ENCODE assay signal across 22 cellular contexts in the genomic region with DNA sequence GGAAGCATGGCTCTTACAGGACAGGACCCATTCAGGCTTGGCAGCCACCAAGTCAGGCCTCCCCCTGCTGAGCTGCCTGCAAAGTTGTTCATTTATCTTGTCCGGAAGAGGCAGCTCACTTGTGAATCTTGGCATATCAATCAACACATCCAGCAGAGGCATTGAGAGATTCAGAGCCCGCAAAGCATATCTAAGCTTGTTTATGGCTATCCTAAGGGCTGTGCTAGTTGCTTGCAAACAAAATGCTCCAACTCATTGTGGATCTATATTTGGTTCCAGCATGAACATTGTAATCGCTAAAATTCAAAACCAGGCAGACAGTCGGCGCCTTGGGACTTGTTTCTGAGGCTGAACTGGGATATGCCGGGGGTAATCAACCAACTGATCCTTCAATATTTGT.
A peak's percentile ranks its signal among the peaks of the same experiment; 100 is the strongest.
DNase-seq lines count a peak whose midpoint lies in the region; ATAC-seq, FAIRE-seq and TF ChIP-seq lines count a peak whose summit lies in the region.
"Had no signal": no experiment of that assay in that cellular context is flagged by ENCODE, and none has a peak within 500 bp of the region (broad histone marks: within the 10 kb centered on the region; RNA-seq: fewer than 3 reads in every experiment).

No MANE protein-coding gene starts in this region.

- H2BK15ac ChIP-seq in IMR-90 (ENCODE audit: low read depth, low read length) (peak overlapping the region; percentile 100; the same call in 2 of the 3 replicates), mesenchymal stem cell (ENCODE audit: low read depth, poor library complexity, severe bottlenecking) (peak overlapping the region; percentile 0)

- no peak for DNase-seq in IMR-90
- no peak for DNase-seq in K562 (ENCODE audit: extremely low read depth in 1 of 4, low spot score in 3 of 4)
- DNase-seq in left ventricle myocardium inferior: no peak
- no peak for DNase-seq in mesenchymal stem cell
- no peak for DNase-seq in midbrain (lab: John Stamatoyannopoulos, UW)
- no peak for DNase-seq in omental fat pad (ENCODE audit: low spot score)
- no peak for DNase-seq in H4 (ENCODE audit: low spot score)
- DNase-seq: ACHN; BE2C; C1 segment of cervical spinal cord; CD4-positive, CD25-positive, alpha-beta regulatory T cell; CD8-positive, alpha-beta memory T cell; COR-L47; DMS 273 treated with DMSO at 0.1 percent for 48 hours; DMS53; DND-41; EL had no signal

- H3K9ac ChIP-seq in IMR-90 (ENCODE audit: low read depth, low read length): no peak overlapping the region
- H3K9ac ChIP-seq in K562 (ENCODE audit: insufficient read depth in 1 of 2, low read depth in 2 of 2, low read length in 2 of 2): no peak overlapping the region
- no peak overlapping the region for H3K9ac ChIP-seq in mesenchymal stem cell (ENCODE audit: low read length)

- H3K23ac ChIP-seq in IMR-90 (ENCODE audit: low read depth, low read length) (no peak overlapping the region), mesenchymal stem cell (ENCODE audit: low read length in 2 of 2) (no peak overlapping the region)

- H3K9me1 ChIP-seq in IMR-90 (ENCODE audit: insufficient read depth, low read length): peaks cover 23% of the 10 kb centered on the region
- H3K9me1 ChIP-seq in K562 (ENCODE audit: control insufficient read depth, insufficient read depth, low read length): no peaks in the 10 kb centered on the region

- no peak overlapping the region for H3K56ac ChIP-seq in IMR-90 (ENCODE audit: extremely low read depth, insufficient read depth, low read length)

- H4K5ac ChIP-seq in IMR-90 (ENCODE audit: low read depth, low read length): no peak overlapping the region; the same call in 1 of the 2 replicates

- H2AK5ac ChIP-seq in IMR-90 (ENCODE audit: low read depth, low read length) (peak overlapping the region; percentile 98), mesenchymal stem cell (ENCODE audit: low read length, severe bottlenecking) (no peak overlapping the region)

- H3K4ac ChIP-seq in IMR-90 (ENCODE audit: low read depth, low read length) (peak overlapping the region; percentile 90), mesenchymal stem cell (ENCODE audit: low read depth in 1 of 2, low read length in 2 of 2) (no peak overlapping the region)

- H2BK20ac ChIP-seq in IMR-90 (ENCODE audit: low read depth, low read length): peak overlapping the region; percentile 92

- dilution Hi-C loops in IMR-90 (cut with HindIII; ENCODE audit: low sequenced_read_pairs, unreplicated experiment): no loop called here

- TF ChIP-seq POLR2A in IMR-90 (IDR thresholded peaks at IDR 0.05; ENCODE audit: low read depth, low read length) (no peak), K562 (conservative IDR thresholded peaks at IDR 0.05) (no peak)

- H3K18ac ChIP-seq in IMR-90 (ENCODE audit: low read depth, low read length) (no peak overlapping the region; the same call in 1 of the 2 replicates), mesenchymal stem cell (ENCODE audit: low read depth in 1 of 2, low read length in 2 of 2) (no peak overlapping the region)

- peak overlapping the region; percentile 95 for H2BK120ac ChIP-seq in IMR-90 (ENCODE audit: low read depth, low read length)
- no peak overlapping the region for H2BK120ac ChIP-seq in mesenchymal stem cell (ENCODE audit: low read depth, low read length)

- no peaks in the 10 kb centered on the region for H3K36me3 ChIP-seq in IMR-90 (ENCODE audit: control insufficient read depth, insufficient read depth, low read length)
- H3K36me3 ChIP-seq in K562 (ENCODE audit: control insufficient read depth, insufficient read depth, low read length): no peaks in the 10 kb centered on the region
- H3K36me3 ChIP-seq in left ventricle myocardium inferior: no peaks in the 10 kb centered on the region
- H3K36me3 ChIP-seq in mesenchymal stem cell (ENCODE audit: control insufficient read depth in 1 of 2, insufficient read depth in 2 of 2, low read depth in 1 of 2, low read length in 2 of 2): no peaks in the 10 kb centered on the region
- H3K36me3 ChIP-seq: BE2C, HAP-1 had no signal

- ATAC-seq in IMR-90 (ENCODE audit: low read depth): no peak
- ATAC-seq in K562: no peak; the same call in 2 of the 3 replicates
- ATAC-seq in omental fat pad (ENCODE audit: low FRiP score): no peak
- ATAC-seq: GM12878, HepG2 had no signal

- H4K8ac ChIP-seq in IMR-90 (ENCODE audit: low read depth in 2 of 2, low read length in 2 of 2): peak overlapping the region; percentile 46 to 86; a peak in 2 of 4 replicates
- no peak overlapping the region for H4K8ac ChIP-seq in mesenchymal stem cell (ENCODE audit: low read length)

- no peak for FAIRE-seq in K562 (lab: Jason Lieb, UNC)
- FAIRE-seq: A204.1, GM12878, H1, HepG2 had no signal

- H2AFZ ChIP-seq in IMR-90 (replicated peaks; ENCODE audit: low read length, poor library complexity) (peak overlapping the region; percentile 69), K562 (ENCODE audit: low read depth, low read length) (no peak overlapping the region), mesenchymal stem cell (ENCODE audit: low read depth, low read length) (no peak overlapping the region)

- POLR2A ChIA-PET in IMR-90 (lab: Charles Lee; ENCODE audit: unreplicated experiment): no interaction called here
- POLR2A ChIA-PET in K562 (lab: Yijun Ruan, JAX): interaction anchor here (1.2 kb wide), 1 partner anchor 16 kb away, joined by 8 read pairs; no protein-coding TSS in a partner anchor

- in situ Hi-C loops in IMR-90 (cut with MboI; ENCODE audit: low sequenced_read_pairs) (no loop called here), K562 (cut with MboI) (no loop called here)

- TF ChIP-seq CTCF in IMR-90 (conservative IDR thresholded peaks at IDR 0.05; ENCODE audit: low read depth, low read length) (no peak), K562 (IDR thresholded peaks at IDR 0.05 in 2 of 3, conservative IDR thresholded peaks at IDR 0.05 in 1 of 3; ENCODE audit: insufficient read depth in 2 of 3, low read depth in 1 of 3, low read length in 3 of 3) (no peak), left ventricle myocardium inferior (IDR thresholded peaks at IDR 0.05; ENCODE audit: borderline replicate concordance) (no peak), omental fat pad (IDR thresholded peaks at IDR 0.05) (no peak)

- H4K20me1 ChIP-seq in IMR-90 (ENCODE audit: insufficient read depth, low read length) (no peaks in the 10 kb centered on the region), K562 (replicated peaks; ENCODE audit: control insufficient read depth, insufficient read depth, low read length) (0 out of 2 replicates have a peak, but pooled peaks cover 5% of the 10 kb centered on the region)

- H3K4me3 ChIP-seq in IMR-90 (ENCODE audit: insufficient read depth, low read depth, low read length) (no peak overlapping the region), K562 (no peak overlapping the region), left ventricle myocardium inferior (no peak overlapping the region), mesenchymal stem cell (ENCODE audit: insufficient read depth in 1 of 2, low read depth in 1 of 2, low read length in 2 of 2) (no peak overlapping the region)
- H3K4me3 ChIP-seq: GM12878, HAP-1 had no signal

- peak overlapping the region in 1 of 2 experiments; percentile 8 for H2BK12ac ChIP-seq in mesenchymal stem cell (ENCODE audit: low read length in 2 of 2)

- H3K27ac ChIP-seq in IMR-90 (ENCODE audit: insufficient read depth, low read length) (no peak overlapping the region; the same call in 1 of the 2 replicates), K562 (ENCODE audit: extremely low read depth, low read depth, low read length) (no peak overlapping the region), left ventricle myocardium inferior (replicated peaks) (peak overlapping the region; percentile 47), mesenchymal stem cell (ENCODE audit: low read length, poor library complexity, severe bottlenecking) (no peak overlapping the region)

- peaks cover 25% of the 10 kb centered on the region for H3K4me1 ChIP-seq in IMR-90 (ENCODE audit: control insufficient read depth, insufficient read depth, low read length)
- peaks cover 0 to 5% of the 10 kb centered on the region in 2 experiments; a peak in 2 of 5 replicates for H3K4me1 ChIP-seq in K562 (replicated peaks in 1 of 2; ENCODE audit: control insufficient read depth in 2 of 2, insufficient read depth in 2 of 2, low read length in 2 of 2)
- peaks cover 44% of the 10 kb centered on the region for H3K4me1 ChIP-seq in left ventricle myocardium inferior
- peaks cover 12% of the 10 kb centered on the region for H3K4me1 ChIP-seq in mesenchymal stem cell (ENCODE audit: control insufficient read depth, insufficient read depth, low read depth, low read length)
- H3K4me1 ChIP-seq: BE2C, HAP-1 had no signal

- peak overlapping the region; percentile 89 for H2BK5ac ChIP-seq in IMR-90 (ENCODE audit: low read depth, low read length, poor library complexity, severe bottlenecking)
- H2BK5ac ChIP-seq in mesenchymal stem cell (ENCODE audit: low read depth, low read length, poor library complexity, severe bottlenecking): no peak overlapping the region

- TF ChIP-seq EP300 in K562 (IDR thresholded peaks at IDR 0.05; ENCODE audit: low read length): no peak

- peaks cover 0 to 3% of the 10 kb centered on the region in 2 experiments; a peak in 1 of 4 replicates for H3K79me1 ChIP-seq in IMR-90 (ENCODE audit: low read depth in 1 of 2, low read length in 2 of 2)
- no peaks in the 10 kb centered on the region for H3K79me1 ChIP-seq in mesenchymal stem cell (replicated peaks; ENCODE audit: low read length, poor library complexity, severe bottlenecking)

- H3K14ac ChIP-seq in IMR-90 (replicated peaks; ENCODE audit: low read depth, low read length): peak overlapping the region; percentile 69; the same call in 1 of the 2 replicates
- no peak overlapping the region for H3K14ac ChIP-seq in mesenchymal stem cell (ENCODE audit: low read length in 2 of 2)

- H2AK9ac ChIP-seq in IMR-90 (replicated peaks; ENCODE audit: low read depth, low read length, poor library complexity): peak overlapping the region; percentile 31

- H4K91ac ChIP-seq in IMR-90 (ENCODE audit: insufficient read depth, low read depth, low read length) (peak overlapping the region; percentile 98), mesenchymal stem cell (ENCODE audit: low read length) (peak overlapping the region; percentile 6)

- H3K4me2 ChIP-seq in IMR-90 (ENCODE audit: low read depth, low read length) (no peak overlapping the region), K562 (ENCODE audit: insufficient read depth, low read length) (no peak overlapping the region), mesenchymal stem cell (ENCODE audit: low read length, poor library complexity, severe bottlenecking) (no peak overlapping the region)

- H3K79me2 ChIP-seq in K562 (ENCODE audit: control insufficient read depth, insufficient read depth, low read length): no peaks in the 10 kb centered on the region

- no TSS peak for BruUV-seq in IMR-90 (replicated peaks; lab: Mats Ljungman, UMichigan)
- no TSS peak for BruUV-seq in K562 (replicated peaks; lab: Mats Ljungman, UMichigan)

- H3K9me3 ChIP-seq in IMR-90 (ENCODE audit: control insufficient read depth, insufficient read depth, low read length) (no peaks in the 10 kb centered on the region), K562 (replicated peaks; ENCODE audit: control insufficient read depth, insufficient read depth, low read depth, low read length) (no peaks in the 10 kb centered on the region), left ventricle myocardium inferior (replicated peaks) (no peaks in the 10 kb centered on the region), mesenchymal stem cell (ENCODE audit: control insufficient read depth, low read length) (no peaks in the 10 kb centered on the region)
- H3K9me3 ChIP-seq: BE2C, HAP-1 had no signal

- CTCF ChIA-PET in IMR-90 (lab: Yijun Ruan, JAX) (interaction anchor here (0.6 kb wide), 1 partner anchor 223 kb away, joined by 3 read pairs; no protein-coding TSS in a partner anchor), K562 (lab: Yijun Ruan, JAX; ENCODE audit: low intra/inter-chr PET ratio) (no interaction called here)

- 100% methylated on average over 1 of the region's 6 CpGs; no CpG with 5 or more reads in 1 of the 2 experiments for WGBS in IMR-90 (ENCODE audit: extremely low coverage in 2 of 2, insufficient read length in 1 of 2), 2 experiments
- WGBS in K562 (ENCODE audit: insufficient coverage, low coverage, missing lambda C conversion rate): 3% methylated on average over 6 of the region's 6 CpGs
- WGBS in mesenchymal stem cell: 98% methylated on average over 6 of the region's 6 CpGs

- H3K27me3 ChIP-seq in IMR-90 (ENCODE audit: control insufficient read depth, insufficient read depth, low read length) (no peaks in the 10 kb centered on the region), K562 (ENCODE audit: control insufficient read depth in 2 of 2, insufficient read depth in 2 of 2, low read length in 2 of 2) (peaks cover 16 to 30% of the 10 kb centered on the region in 2 experiments; a peak in 4 of 5 replicates), left ventricle myocardium inferior (ENCODE audit: low read depth) (no peaks in the 10 kb centered on the region), mesenchymal stem cell (ENCODE audit: control insufficient read depth in 1 of 2, insufficient read depth in 1 of 2, low read length in 2 of 2) (no peaks in the 10 kb centered on the region)
- H3K27me3 ChIP-seq: BE2C had no signal

- intact Hi-C loops in IMR-90 (cut with micrococcal nuclease) (no loop called here), K562 (cut with micrococcal nuclease) (no loop called here), left ventricle myocardium inferior (cut with micrococcal nuclease) (no loop called here)

- no peak for TF ChIP-seq RAD21 in IMR-90 (IDR thresholded peaks at IDR 0.05; ENCODE audit: low read length)
- no peak for TF ChIP-seq RAD21 in K562 (CRISPR knock-in tag; conservative IDR thresholded peaks at IDR 0.05 in 1 of 2, IDR thresholded peaks at IDR 0.05 in 1 of 2)
